ENCODE assay signal across 21 cellular contexts in genomic region chr4:169707958-169708643, GRCh38. TPM values are rescaled to one million over a fixed set of nuclear protein-coding genes. Genes with fewer than 3 reads are reported as not detected.
DNase-seq lines count a peak whose midpoint lies in the region; ATAC-seq, FAIRE-seq and TF ChIP-seq lines count a peak whose summit lies in the region.
"Had no signal": no experiment of that assay in that cellular context is flagged by ENCODE, and none has a peak within 500 bp of the region (broad histone marks: within the 10 kb centered on the region; RNA-seq: fewer than 3 reads in every experiment).

No MANE protein-coding gene starts in this region.

- H3K36me3 Mint-ChIP-seq in activated T-cell treated with anti-CD3 and anti-CD28 coated beads, Interleukin-2, amount 50 U/mL, for 72 hours (ENCODE audit: insufficient read depth in 2 of 2) = peaks cover 2 to 8% of the 10 kb centered on the region in 2 donors

- H3K9me3 Mint-ChIP-seq in activated T-cell treated with anti-CD3 and anti-CD28 coated beads, Interleukin-2, amount 50 U/mL, for 72 hours = no peaks in the 10 kb centered on the region
- H3K9me3 Mint-ChIP-seq: naive thymus-derived CD4-positive, alpha-beta T cell; stimulated activated memory B cell treated with anti-CD40 and anti-IgM and Interleukin-4, amounts not matched to agents 10 μg/mL and 1 μg/mL and 100 μg/mL, for 72 hours had no signal

- H3K9me3 ChIP-seq in K562 (replicated peaks; ENCODE audit: control insufficient read depth, insufficient read depth, low read depth, low read length) (no peaks in the 10 kb centered on the region), gastrocnemius medialis (no peaks in the 10 kb centered on the region)

- no peak overlapping the region for H3K9ac ChIP-seq in K562 (ENCODE audit: insufficient read depth in 1 of 2, low read depth in 2 of 2, low read length in 2 of 2)

- DNase-seq in activated T-cell treated with anti-CD3 and anti-CD28 coated beads, Interleukin-2, amount 50 U/mL, for 72 hours = no peak
- no peak for DNase-seq in activated T-cell treated with anti-CD3 and anti-CD28 coated beads, Interleukin-2, amount 50 U/mL, for 1 hour
- DNase-seq in K562 (ENCODE audit: extremely low read depth in 1 of 4, low spot score in 3 of 4) (no peak), left cardiac atrium (no peak), gastrocnemius medialis (no peak), AG20443 (ENCODE audit: low spot score) (no peak), HEK293T (ENCODE audit: extremely low spot score) (no peak)
- DNase-seq: activated CD8-positive, alpha-beta memory T cell treated with anti-CD3 and anti-CD28 coated beads, Interleukin-2, amount 10 ng/mL, durations not matched to agents 7 days and 5 days; activated gamma-delta T cell; C1 segment of cervical spinal cord; DMS153; H7; naive thymus-derived CD4-positive, alpha-beta T cell; NCI-H2171; NCI-H774; T-helper 9 cell had no signal

- no peak for TF ChIP-seq EP300 in K562 (IDR thresholded peaks at IDR 0.05; ENCODE audit: low read length)

- H3K4me2 ChIP-seq in K562 (ENCODE audit: insufficient read depth, low read length) = no peak overlapping the region

- CTCF ChIA-PET in K562 (lab: Yijun Ruan, JAX; ENCODE audit: low intra/inter-chr PET ratio) (interaction anchor here (1.3 kb wide), 1 partner anchor 95 kb away, joined by 4 read pairs; no protein-coding TSS in a partner anchor), HEK293T (lab: Yijun Ruan, JAX) (no interaction called here)

- H3K27ac ChIP-seq in K562 (ENCODE audit: extremely low read depth, low read depth, low read length) = no peak overlapping the region
- peak overlapping the region in 1 of 4 donors; percentile 48 for H3K27ac ChIP-seq in gastrocnemius medialis
- H3K27ac ChIP-seq: 22Rv1 had no signal

- POLR2A ChIA-PET in K562 (lab: Yijun Ruan, JAX) (no interaction called here), HEK293T (lab: Yijun Ruan, JAX) (no interaction called here)

- no peaks in the 10 kb centered on the region for H3K4me1 ChIP-seq in K562 (replicated peaks in 1 of 2; ENCODE audit: control insufficient read depth in 2 of 2, insufficient read depth in 2 of 2, low read length in 2 of 2)
- H3K4me1 ChIP-seq in gastrocnemius medialis = peaks cover 11 to 15% of the 10 kb centered on the region in 2 donors

- H3K27me3 ChIP-seq in K562 (ENCODE audit: control insufficient read depth in 2 of 2, insufficient read depth in 2 of 2, low read length in 2 of 2) (no peaks in the 10 kb centered on the region), gastrocnemius medialis (no peaks in the 10 kb centered on the region)

- intact Hi-C loops in K562 (cut with micrococcal nuclease) = no loop called here
- intact Hi-C loops in left cardiac atrium (cut with DNase I) = loop anchor here (5.0 to 10.0 kb wide), 2 partner anchors 91 to 93 kb away; partner anchors contain the start of gene NEK1 (in 1 of the 2)
- intact Hi-C loops in gastrocnemius medialis (cut with DNase I; ENCODE audit: low total_unique reads) = no loop called here

- in situ Hi-C loops in K562 (cut with MboI) = no loop called here
- in situ Hi-C loops in gastrocnemius medialis (cut with MboI; ENCODE audit: low sequenced_read_pairs in 4 of 4) = loop anchor here in 1 of 4 donors (25.0 kb wide), 1 partner anchor 96 kb away; the partner anchor contains the start of genes CLCN3 and NEK1

- H2AFZ ChIP-seq in K562 (ENCODE audit: low read depth, low read length) = no peak overlapping the region

- 80% methylated on average over 2 of the region's 2 CpGs for WGBS in K562 (ENCODE audit: insufficient coverage, low coverage, missing lambda C conversion rate)

- peaks cover 6% of the 10 kb centered on the region; the same call in 1 of the 3 replicates for H3K79me2 ChIP-seq in K562 (ENCODE audit: control insufficient read depth, insufficient read depth, low read length)

- H3K4me1 Mint-ChIP-seq in activated T-cell treated with anti-CD3 and anti-CD28 coated beads, Interleukin-2, amount 50 U/mL, for 72 hours (ENCODE audit: low read depth) = peaks cover 7% of the 10 kb centered on the region
- H3K4me1 Mint-ChIP-seq: stimulated activated memory B cell treated with anti-CD40 and anti-IgM and Interleukin-4, amounts not matched to agents 10 μg/mL and 1 μg/mL and 100 μg/mL, for 72 hours had no signal

- peak overlapping the region; percentile 65 for H3K27ac Mint-ChIP-seq in activated T-cell treated with anti-CD3 and anti-CD28 coated beads, Interleukin-2, amount 50 U/mL, for 72 hours
- H3K27ac Mint-ChIP-seq: activated CD8-positive, alpha-beta memory T cell treated with anti-CD3 and anti-CD28 coated beads, Interleukin-2, amount 10 ng/mL, durations not matched to agents 7 days and 5 days; stimulated activated memory B cell treated with anti-CD40 and anti-IgM and Interleukin-4, amounts not matched to agents 10 μg/mL and 1 μg/mL and 100 μg/mL, for 72 hours had no signal

- H3K36me3 ChIP-seq in K562 (ENCODE audit: control insufficient read depth, insufficient read depth, low read length) = peaks cover 57% of the 10 kb centered on the region
- H3K36me3 ChIP-seq in gastrocnemius medialis = peaks cover 0 to 3% of the 10 kb centered on the region in 2 donors

- no TSS peak for BruUV-seq in K562 (replicated peaks; lab: Mats Ljungman, UMichigan)

- no peak overlapping the region for H3K4me3 Mint-ChIP-seq in activated T-cell treated with anti-CD3 and anti-CD28 coated beads, Interleukin-2, amount 50 U/mL, for 72 hours
- H3K4me3 Mint-ChIP-seq: activated CD8-positive, alpha-beta memory T cell treated with anti-CD3 and anti-CD28 coated beads, Interleukin-2, amount 10 ng/mL, durations not matched to agents 7 days and 5 days; naive thymus-derived CD4-positive, alpha-beta T cell; stimulated activated memory B cell treated with anti-CD40 and anti-IgM and Interleukin-4, amounts not matched to agents 10 μg/mL and 1 μg/mL and 100 μg/mL, for 72 hours had no signal

- FAIRE-seq in K562 (lab: Jason Lieb, UNC) = no peak
- FAIRE-seq: bronchial epithelial cell had no signal

- TF ChIP-seq RAD21 in K562 (CRISPR knock-in tag; conservative IDR thresholded peaks at IDR 0.05 in 1 of 2, IDR thresholded peaks at IDR 0.05 in 1 of 2) = no peak

- TF ChIP-seq CTCF in K562 (IDR thresholded peaks at IDR 0.05 in 2 of 3, conservative IDR thresholded peaks at IDR 0.05 in 1 of 3; ENCODE audit: insufficient read depth in 2 of 3, low read depth in 1 of 3, low read length in 3 of 3) (no peak), gastrocnemius medialis (IDR thresholded peaks at IDR 0.05 in 4 of 5, conservative IDR thresholded peaks at IDR 0.05 in 1 of 5) (no peak)

- no peaks in the 10 kb centered on the region for H4K20me1 ChIP-seq in K562 (replicated peaks; ENCODE audit: control insufficient read depth, insufficient read depth, low read length)

- ATAC-seq in activated T-cell treated with anti-CD3 and anti-CD28 coated beads, Interleukin-2, amount 50 U/mL, for 72 hours (replicated peaks in 1 of 2) = no peak
- ATAC-seq in K562 (no peak), left cardiac atrium (peak; percentile 44 to 75), gastrocnemius medialis (peak; percentile 23 to 44), HG03460 (IDR thresholded peaks at IDR 0.05; ENCODE audit: unreplicated experiment) (no peak)
- ATAC-seq: activated CD8-positive, alpha-beta memory T cell treated with anti-CD3 and anti-CD28 coated beads, Interleukin-2, amount 10 ng/mL, durations not matched to agents 7 days and 5 days; esophagus mucosa; naive thymus-derived CD4-positive, alpha-beta T cell; stimulated activated memory B cell treated with anti-CD40 and anti-IgM and Interleukin-4, amounts not matched to agents 10 μg/mL and 1 μg/mL and 100 μg/mL, for 72 hours had no signal

- TF ChIP-seq POLR2A in K562 (conservative IDR thresholded peaks at IDR 0.05) = no peak
- TF ChIP-seq POLR2A in gastrocnemius medialis (IDR thresholded peaks at IDR 0.05) = no peak

- H3K27me3 Mint-ChIP-seq in activated T-cell treated with anti-CD3 and anti-CD28 coated beads, Interleukin-2, amount 50 U/mL, for 72 hours (ENCODE audit: low read depth) = no peaks in the 10 kb centered on the region
- H3K27me3 Mint-ChIP-seq: activated CD8-positive, alpha-beta memory T cell treated with anti-CD3 and anti-CD28 coated beads, Interleukin-2, amount 10 ng/mL, durations not matched to agents 7 days and 5 days; naive thymus-derived CD4-positive, alpha-beta T cell; stimulated activated memory B cell treated with anti-CD40 and anti-IgM and Interleukin-4, amounts not matched to agents 10 μg/mL and 1 μg/mL and 100 μg/mL, for 72 hours had no signal

- no peaks in the 10 kb centered on the region for H3K9me1 ChIP-seq in K562 (ENCODE audit: control insufficient read depth, insufficient read depth, low read length)

- H3K4me3 ChIP-seq in K562 (no peak overlapping the region), gastrocnemius medialis (no peak overlapping the region)

TF ChIP-seq in K562, 482 proteins besides CTCF, POLR2A, EP300 and RAD21 (continues in another document):
- TF ChIP-seq POLR2B (IDR thresholded peaks at IDR 0.05; ENCODE audit: low read depth, partially characterized antibody) = peak; percentile 17

TF ChIP-seq in HEK293T, 16 proteins besides CTCF, POLR2A, EP300 and RAD21 (continues in another document):
- TF ChIP-seq L3MBTL2 (conservative IDR thresholded peaks at IDR 0.05) (no peak), SP1 (IDR thresholded peaks at IDR 0.05) (no peak), CTBP1 (IDR thresholded peaks at IDR 0.05; ENCODE audit: borderline replicate concordance) (no peak), NFRKB (IDR thresholded peaks at IDR 0.05) (no peak), ZNF384 (IDR thresholded peaks at IDR 0.05) (no peak), FOXM1 (IDR thresholded peaks at IDR 0.05; ENCODE audit: borderline replicate concordance) (no peak)

RNA-seq across cellular contexts. Expression of gene HPF1, which starts 49.6 kb away (rescaled TPM):
- 10 to 100 TPM; 32.7 to 34.0 TPM for total RNA-seq in activated T-cell treated with anti-CD3 and anti-CD28 coated beads, Interleukin-2, amount 50 U/mL, for 72 hours
- total RNA-seq in K562 (2011; cell fraction: chromatin; rRNA removed; ENCODE audit: low replicate concordance) = 4.9 and 15.6 TPM in 2 replicates
- 1.1 and 3.2 TPM in 2 replicates for total RNA-seq in K562 (2011; cell fraction: nucleolus; rRNA removed)
- 5.1 and 8.9 TPM in 2 replicates for total RNA-seq in K562 (2011; cell fraction: nucleoplasm; rRNA removed)
- total RNA-seq in K562 (2014; rRNA removed) (21.2 and 21.7 TPM in 2 replicates), K562 (2014; rRNA removed; fragmentation: Illumina TruSeq; extraction: Trizol) (41.7 and 46.6 TPM in 2 replicates), K562 (2015; rRNA removed; fragmentation: Illumina TruSeq; extraction: Trizol) (40.3 and 44.3 TPM in 2 replicates), K562 (2021) (31.1 and 31.6 TPM in 2 replicates), left cardiac atrium (10 to 100 TPM; 16.9 to 22.6 TPM), gastrocnemius medialis (10 to 100 TPM; 18.4 to 51.8 (median 28.4) TPM)
- polyA plus RNA-seq in K562 (2011; rRNA removed) (24.2 and 31.5 TPM in 2 replicates), K562 (2014; fragmentation: Illumina TruSeq; extraction: Trizol) (49.9 and 89.4 TPM in 2 replicates), K562 (2014; fragmentation: Nextera tagmentation; extraction: Ambion mirVana) (10 to 100 TPM; 33.5 to 35.2 TPM), K562 (2014; rRNA removed) (36.8 and 37.2 TPM in 2 replicates)
- polyA plus RNA-seq in K562 (2011; cell fraction: cytosol; rRNA removed) = 4.9 and 11.9 TPM in 2 replicates
- polyA plus RNA-seq in K562 (2011; cell fraction: nucleus; rRNA removed) = 2.8 and 4.7 TPM in 2 replicates
- polyA plus RNA-seq in K562 (2012) = 36.7 and 37.8 TPM in 2 replicates
- 12.4 and 16.5 TPM in 2 replicates for polyA minus RNA-seq in K562 (2011; rRNA and poly(A)+ RNA removed)
- 6.3 and 6.4 TPM in 2 replicates for polyA minus RNA-seq in K562 (2011; cell fraction: cytosol; rRNA and poly(A)+ RNA removed)
- polyA minus RNA-seq in K562 (2011; cell fraction: nucleus; rRNA and poly(A)+ RNA removed) = 2.7 and 7.0 TPM in 2 replicates

Comparison
In these comparisons a context has a peak if more than half of its experiments do, and no peak if none do; other contexts are left out.
1. ATAC-seq: peak in left cardiac atrium (2 of 2) and gastrocnemius medialis (2 of 2); none in activated T-cell treated with anti-CD3 and anti-CD28 coated beads, Interleukin-2, amount 50 U/mL, for 72 hours (0 of 2), K562 (single experiment) and HG03460 (single experiment).
2. intact Hi-C loops: an anchor here in left cardiac atrium (5.0 to 10.0 kb wide); none called in K562 and gastrocnemius medialis.